7 cellular contexts compared by ENCODE assay signal in the genomic region with DNA sequence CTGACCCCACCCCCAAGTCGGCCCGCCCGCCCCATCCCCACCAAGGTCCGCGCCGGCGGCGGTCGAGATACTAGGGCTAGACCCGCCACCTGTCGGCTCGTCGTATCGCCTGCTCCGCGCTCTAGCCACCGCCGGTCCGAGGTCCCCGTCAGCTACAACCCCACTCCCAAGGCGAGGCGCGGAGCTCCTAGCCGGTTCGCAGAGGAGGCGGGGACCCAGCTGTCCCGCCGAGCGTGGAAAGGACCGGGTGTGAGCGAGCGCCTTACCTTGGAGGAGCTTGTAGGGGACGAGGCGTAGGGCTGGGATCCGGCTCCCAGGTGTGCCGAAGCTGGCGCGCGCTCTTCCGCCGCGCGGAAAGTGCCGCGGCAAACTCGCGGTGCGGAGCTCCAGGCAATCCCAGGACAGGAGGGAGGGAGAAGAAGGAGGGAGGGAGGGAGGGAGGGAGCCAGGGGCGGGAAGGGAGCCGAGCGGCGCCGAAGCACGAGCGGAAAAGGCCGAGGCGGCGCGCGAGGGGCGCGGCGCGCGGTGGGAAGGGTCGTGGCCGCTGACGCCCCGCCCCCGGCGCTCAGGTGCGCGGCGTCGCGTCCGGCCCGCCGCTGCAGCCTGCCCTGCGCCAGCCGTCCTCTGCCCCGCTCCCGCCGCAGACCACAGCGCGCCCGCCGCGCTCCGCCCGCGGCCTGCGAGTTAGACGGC. TPM values are rescaled to one million over a fixed set of nuclear protein-coding genes. Genes with fewer than 3 reads are reported as not detected.
DNase-seq lines count a peak whose midpoint lies in the region; ATAC-seq and TF ChIP-seq lines count a peak whose summit lies in the region.

A gene with protein sequence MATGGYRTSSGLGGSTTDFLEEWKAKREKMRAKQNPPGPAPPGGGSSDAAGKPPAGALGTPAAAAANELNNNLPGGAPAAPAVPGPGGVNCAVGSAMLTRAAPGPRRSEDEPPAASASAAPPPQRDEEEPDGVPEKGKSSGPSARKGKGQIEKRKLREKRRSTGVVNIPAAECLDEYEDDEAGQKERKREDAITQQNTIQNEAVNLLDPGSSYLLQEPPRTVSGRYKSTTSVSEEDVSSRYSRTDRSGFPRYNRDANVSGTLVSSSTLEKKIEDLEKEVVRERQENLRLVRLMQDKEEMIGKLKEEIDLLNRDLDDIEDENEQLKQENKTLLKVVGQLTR (minus strand): TSS at position 359 of the 693 bp plus-strand sequence. CDS start 720 bp downstream, outside the sequence.

- H3K36me3 ChIP-seq in KMS-11 (ENCODE audit: insufficient read depth) (no peaks in the 10 kb centered on the region), spleen (no peaks in the 10 kb centered on the region)

- peak; percentile 54 for ATAC-seq in GM21825 (IDR thresholded peaks at IDR 0.05; ENCODE audit: unreplicated experiment)

- intact Hi-C loops in spleen (cut with DNase I; ENCODE audit: low total_unique reads) = no loop called here

- no peak for TF ChIP-seq POLR2A in spleen (IDR thresholded peaks at IDR 0.05)

- H3K27me3 ChIP-seq in KMS-11 (ENCODE audit: insufficient read depth, low read depth) (no peaks in the 10 kb centered on the region), spleen (replicated peaks in 1 of 7) (peaks cover 0 to 43% (median 18%) of the 10 kb centered on the region in 7 donors)

- peak within 1 kb of the TSS; percentile 93 for H3K4me2 ChIP-seq in KMS-11

- no peaks in the 10 kb centered on the region for H3K9me3 ChIP-seq in spleen

- CTCF ChIA-PET in RWPE1 (lab: Yijun Ruan, JAX) = interaction anchor here (0.6 kb wide), 1 partner anchor 32 kb away, joined by 4 read pairs; no protein-coding TSS in a partner anchor

- peak; percentile 27 for TF ChIP-seq CTCF in GM12873 (IDR thresholded peaks at IDR 0.05; ENCODE audit: insufficient read depth, low read depth, low read length, missing control alignments)
- no peak for TF ChIP-seq CTCF in KMS-11 (conservative IDR thresholded peaks at IDR 0.05; ENCODE audit: low read depth, low read length)
- TF ChIP-seq CTCF in RWPE1 (conservative IDR thresholded peaks at IDR 0.05; ENCODE audit: low read depth) = peak; percentile 22; the same call in 1 of the 2 replicates
- TF ChIP-seq CTCF in cardiac fibroblast (IDR thresholded peaks at IDR 0.05; ENCODE audit: low read depth, low read length) = peak; percentile 16
- peak in 5 of 11 experiments; percentile 13 to 41 (median 35) for TF ChIP-seq CTCF in spleen (IDR thresholded peaks at IDR 0.05 in 8 of 11, conservative IDR thresholded peaks at IDR 0.05 in 3 of 11)

- H3K27ac ChIP-seq in KMS-11 = peak within 1 kb of the TSS; percentile 71
- H3K27ac ChIP-seq in RWPE1 = peak within 1 kb of the TSS; percentile 97
- H3K27ac ChIP-seq in spleen = peak within 1 kb of the TSS; percentile 68 to 84 (median 76)

- WGBS in spleen, 5 donors = 0 to 1% (median 0%) methylated on average over 54 to 94 of the region's 94 CpGs

- DNase-seq in RWPE1 (ENCODE audit: low spot score) = peak; percentile 64
- peak; percentile 67 to 72 for DNase-seq in cardiac fibroblast (ENCODE audit: low read depth in 2 of 2)
- peak; percentile 97 for DNase-seq in islet precursor cell
- DNase-seq in spleen = peak; percentile 92

- H3K4me1 ChIP-seq in KMS-11 (ENCODE audit: low read depth, poor library complexity, severe bottlenecking) (peaks cover 31% of the 10 kb centered on the region), spleen (peaks cover 10 to 58% (median 36%) of the 10 kb centered on the region in 6 donors)

- H3K9ac ChIP-seq in KMS-11 = peak within 1 kb of the TSS; percentile 76

- POLR2A ChIA-PET in RWPE1 (lab: Yijun Ruan, JAX; ENCODE audit: low non-redundant PET) = interaction anchor here (0.5 to 1.5 kb wide), 2 partner anchors 92 to 126 kb away, joined by 3 read pairs; no protein-coding TSS in a partner anchor

- peaks cover 8% of the 10 kb centered on the region; the same call in 1 of the 2 replicates for H4K20me1 ChIP-seq in KMS-11 (ENCODE audit: insufficient read depth)

- H2AFZ ChIP-seq in KMS-11 (ENCODE audit: low read depth) = peak within 1 kb of the TSS; percentile 95

- H3K79me2 ChIP-seq in KMS-11 (ENCODE audit: insufficient read depth, low read depth) = peaks cover 43% of the 10 kb centered on the region

- peak within 1 kb of the TSS; percentile 47 for H3K4me3 ChIP-seq in KMS-11 (IDR thresholded peaks at IDR 0.05; ENCODE audit: insufficient read depth, low read depth, low read length)
- H3K4me3 ChIP-seq in cardiac fibroblast (replicated peaks in 1 of 2; ENCODE audit: low read depth in 2 of 2, low read length in 2 of 2) = peak within 1 kb of the TSS; percentile 75 to 97
- H3K4me3 ChIP-seq in spleen = peak within 1 kb of the TSS; percentile 83 to 95 (median 90)

RNA-seq across cellular contexts. Expression of the gene that starts here (rescaled TPM):
- total RNA-seq in spleen = 10 to 100 TPM; 22.8 to 38.0 (median 33.5) TPM
- polyA plus RNA-seq in spleen = 10 to 100 TPM; 16.1 to 28.6 (median 20.1) TPM

Comparison
In these comparisons a context has a peak if more than half of its experiments do, and no peak if none do; other contexts are left out.
1. Peak in every context shown above with its lines: DNase-seq, ATAC-seq, H3K4me3 ChIP-seq and H3K27ac ChIP-seq.